In the genomic region with DNA sequence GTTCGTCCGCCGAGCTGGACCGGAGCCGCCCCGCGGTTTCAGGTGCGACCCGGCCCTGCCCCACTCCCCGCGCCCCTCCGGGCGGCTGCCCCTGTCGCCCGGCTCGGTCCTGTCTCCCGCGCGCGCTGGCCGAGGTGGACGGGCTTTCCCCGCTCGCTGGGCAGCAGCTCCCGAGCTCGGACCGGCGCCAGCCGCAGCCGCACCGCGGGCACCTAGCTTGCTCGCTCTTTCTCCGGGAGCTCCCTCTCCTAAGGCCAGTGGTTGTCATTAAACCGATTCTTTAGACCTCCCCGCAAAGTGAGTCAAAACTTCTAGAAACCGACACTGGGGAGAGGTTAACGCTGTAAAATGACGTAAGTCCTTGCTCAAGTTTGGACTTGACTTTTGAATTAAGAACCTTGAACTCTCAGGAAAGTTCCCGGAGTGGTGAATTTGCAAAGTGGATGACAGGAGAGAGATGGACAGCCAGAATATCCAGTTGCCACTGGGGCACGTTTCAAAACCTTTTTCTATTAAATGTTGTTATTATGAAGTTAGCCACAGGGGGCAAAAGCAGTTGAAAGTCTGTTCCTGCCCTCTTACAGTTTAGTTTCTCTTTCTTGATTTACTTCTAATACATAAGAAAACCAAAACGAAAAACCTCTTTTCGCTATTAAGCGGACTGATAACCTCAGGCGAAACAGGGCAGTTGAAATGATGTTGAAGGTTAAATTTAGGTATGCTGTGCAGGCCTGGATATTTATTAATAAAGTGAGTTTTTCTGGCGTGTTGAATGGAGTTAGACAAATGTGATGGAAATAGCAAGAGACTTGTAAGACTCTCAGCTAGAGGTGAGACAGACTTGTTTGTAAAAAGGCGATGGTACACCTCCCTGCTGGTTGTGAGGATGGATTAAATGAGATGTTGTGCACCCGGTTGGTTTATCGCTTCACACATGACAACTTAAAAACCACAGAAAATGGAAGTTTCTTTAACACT, we compare ENCODE assay signal across 8 cellular contexts. TPM values are rescaled to one million over a fixed set of nuclear protein-coding genes. Genes with fewer than 3 reads are reported as not detected.
DNase-seq lines count a peak whose midpoint lies in the region; ATAC-seq and TF ChIP-seq lines count a peak whose summit lies in the region.

No MANE protein-coding gene starts in this region.

- no peaks in the 10 kb centered on the region for H3K9me3 ChIP-seq in thyroid gland

- H3K27me3 ChIP-seq in thyroid gland = no peaks in the 10 kb centered on the region

- DNase-seq in DMS53 treated with DMSO at 0.1 percent for 48 hours (lab: John Stamatoyannopoulos, UW; ENCODE audit: unreplicated experiment) (peak; percentile 74), HS-27A (ENCODE audit: low read depth) (peak; percentile 68), OCI-M2 (lab: John Stamatoyannopoulos, UW; ENCODE audit: unreplicated experiment) (peak; percentile 52), fibroblast of gingiva (ENCODE audit: low read depth) (peak; percentile 80), naive B cell (peak; percentile 77), thyroid gland (peak; percentile 58 to 62)
- DNase-seq in activated T-helper 1 cell treated with anti-CD3 and anti-CD28 coated beads, Interleukin-2, amount 50 U/mL, for 16 hours (ENCODE audit: low read depth in 1 of 2, low spot score in 1 of 2) = peak; percentile 4 to 6

- ATAC-seq in GM21381 (IDR thresholded peaks at IDR 0.05; ENCODE audit: unreplicated experiment) = peak; percentile 55
- ATAC-seq in naive B cell (ENCODE audit: low read depth in 2 of 2) = peak; percentile 46 to 49

- intact Hi-C loops in thyroid gland (cut with DNase I) = loop anchor here (5.0 kb wide), 1 partner anchor 78 kb away; a partner anchor contains a TSS

- H3K4me3 ChIP-seq in thyroid gland (replicated peaks in 1 of 3) = peak overlapping the region; percentile 70 to 89 (median 74)

- 9 to 10% methylated on average over 16 to 17 of the region's 49 CpGs for WGBS in thyroid gland, 2 donors

- peak in 5 of 6 experiments; percentile 44 to 64 (median 55) for TF ChIP-seq CTCF in thyroid gland (IDR thresholded peaks at IDR 0.05)

- H3K36me3 ChIP-seq in thyroid gland = no peaks in the 10 kb centered on the region

- no peaks in the 10 kb centered on the region for H3K27me3 Mint-ChIP-seq in naive B cell

- peaks cover 13 to 26% of the 10 kb centered on the region in 2 donors for H3K4me1 ChIP-seq in thyroid gland

- H3K4me3 Mint-ChIP-seq in naive B cell = peak overlapping the region; percentile 83 to 96 (median 92)

- H3K4me1 Mint-ChIP-seq in naive B cell = peaks cover 28 to 34% (median 31%) of the 10 kb centered on the region in 3 donors

- peaks cover 11 to 18% of the 10 kb centered on the region in 2 donors for H3K36me3 Mint-ChIP-seq in naive B cell

- H3K27ac ChIP-seq in thyroid gland = peak overlapping the region; percentile 92 to 98 (median 93)

- peaks cover 2 to 18% (median 10%) of the 10 kb centered on the region in 7 donors for H3K9me3 Mint-ChIP-seq in naive B cell

- peak overlapping the region; percentile 90 to 98 (median 96) for H3K27ac Mint-ChIP-seq in naive B cell

- TF ChIP-seq POLR2A in thyroid gland (IDR thresholded peaks at IDR 0.05) = peak in 1 of 2 donors; percentile 61

RNA-seq across cellular contexts. Expression of a gene that starts 0.8 kb away (rescaled TPM):
- polyA plus RNA-seq in naive B cell (ENCODE audit: low read depth in 6 of 6) = 10 to 100 TPM in 2 of 6 donors, 1 to 10 TPM in 4; 8.0 to 10.8 (median 9.2) TPM
- total RNA-seq in thyroid gland = 10 to 100 TPM; 34.3 to 53.7 (median 49.1) TPM

Comparison
In these comparisons a context has a peak if more than half of its experiments do, and no peak if none do; other contexts are left out.
1. Peak in every context shown above with its lines: DNase-seq, ATAC-seq, H3K4me3 ChIP-seq and H3K27ac ChIP-seq.
2. DNase-seq: peak in every context shown above with its lines; median percentile 80 in fibroblast of gingiva; 77 in naive B cell; 74 in DMS53 treated with DMSO at 0.1 percent for 48 hours; 68 in HS-27A; 60 in thyroid gland; 52 in OCI-M2; 5 in activated T-helper 1 cell treated with anti-CD3 and anti-CD28 coated beads, Interleukin-2, amount 50 U/mL, for 16 hours.